Comparison of ENCODE assay signal across 14 cellular contexts in genomic region chr12:112010415-112011344, GRCh38. TPM values are rescaled to one million over a fixed set of nuclear protein-coding genes. Genes with fewer than 3 reads are reported as not detected.
DNase-seq lines count a peak whose midpoint lies in the region; ATAC-seq and TF ChIP-seq lines count a peak whose summit lies in the region.
"Had no signal": no experiment of that assay in that cellular context is flagged by ENCODE, and none has a peak within 500 bp of the region (broad histone marks: within the 10 kb centered on the region; RNA-seq: fewer than 3 reads in every experiment).

No MANE protein-coding gene starts in this region.

- peak overlapping the region; percentile 87 for H3K4me3 Mint-ChIP-seq in activated naive CD4-positive, alpha-beta T cell treated with anti-CD3 and anti-CD28 coated beads, Interleukin-2, amount 50 U/mL, for 24 hours
- peak overlapping the region; percentile 95 to 98 (median 96) for H3K4me3 Mint-ChIP-seq in brain

- H3K9me3 Mint-ChIP-seq in activated naive CD4-positive, alpha-beta T cell treated with anti-CD3 and anti-CD28 coated beads, Interleukin-2, amount 50 U/mL, for 24 hours, result peaks cover 2% of the 10 kb centered on the region
- peaks cover 0 to 4% (median 0%) of the 10 kb centered on the region in 5 experiments for H3K9me3 Mint-ChIP-seq in brain
- H3K9me3 Mint-ChIP-seq: HFFc6 had no signal

- H4K12ac ChIP-seq in trophoblast cell (ENCODE audit: low read depth, low read length), result no peak overlapping the region

- TF ChIP-seq POLR2A in spleen (IDR thresholded peaks at IDR 0.05), result no peak

- H4K20me1 ChIP-seq in PC-9 (ENCODE audit: insufficient read depth), result no peaks in the 10 kb centered on the region

- no peak overlapping the region for H2BK5ac ChIP-seq in trophoblast cell (ENCODE audit: low read depth, low read length, poor library complexity)

- H3K36me3 Mint-ChIP-seq in activated naive CD4-positive, alpha-beta T cell treated with anti-CD3 and anti-CD28 coated beads, Interleukin-2, amount 50 U/mL, for 24 hours, result peaks cover 17% of the 10 kb centered on the region
- peaks cover 29% of the 10 kb centered on the region for H3K36me3 Mint-ChIP-seq in brain

- H3K79me2 ChIP-seq in PC-9 (ENCODE audit: low read depth) (peaks cover 40% of the 10 kb centered on the region), trophoblast cell (ENCODE audit: control insufficient read depth, insufficient read depth, low read length, poor library complexity) (peaks cover 18% of the 10 kb centered on the region)

- no TSS peak for BruUV-seq in PC-9 (replicated peaks; lab: Mats Ljungman, UMichigan)

- DNase-seq in activated naive CD4-positive, alpha-beta T cell treated with anti-CD3 and anti-CD28 coated beads, Interleukin-2, amount 50 U/mL, for 16 hours, result no peak
- DNase-seq in PC-9 (no peak), spleen (peak; percentile 76), trophoblast cell (no peak), MV-4-11 (lab: John Stamatoyannopoulos, UW) (no peak)
- DNase-seq: activated CD4-positive, CD25-positive, alpha-beta regulatory T cell treated with anti-CD3 and anti-CD28 coated beads, Interleukin-2, amount 50 U/mL, for 72 hours; caudate nucleus; HFFc6; NCI-H2171 had no signal

- H3K4me3 ChIP-seq in PC-9 (peak overlapping the region; percentile 63; the same call in 1 of the 2 replicates), spleen (no peak overlapping the region), trophoblast cell (ENCODE audit: low read depth, low read length) (no peak overlapping the region)
- H3K4me3 ChIP-seq: tibial nerve had no signal

- peaks cover 52% of the 10 kb centered on the region for H3K4me1 Mint-ChIP-seq in activated naive CD4-positive, alpha-beta T cell treated with anti-CD3 and anti-CD28 coated beads, Interleukin-2, amount 50 U/mL, for 24 hours
- H3K4me1 Mint-ChIP-seq in brain, result peaks cover 52% of the 10 kb centered on the region

- no peak for ATAC-seq in HG02798 (IDR thresholded peaks at IDR 0.05; ENCODE audit: poor library complexity, unreplicated experiment)
- ATAC-seq: SK-N-SH treated with all-trans-retinoic acid at 6 μM for 48 hours had no signal

- peaks cover 2% of the 10 kb centered on the region for H3K36me3 ChIP-seq in PC-9 (ENCODE audit: low read depth)
- H3K36me3 ChIP-seq in spleen, result peaks cover 0 to 9% (median under 1%) of the 10 kb centered on the region in 6 donors
- H3K36me3 ChIP-seq in trophoblast cell (ENCODE audit: control insufficient read depth in 1 of 2, insufficient read depth in 2 of 2, low read length in 2 of 2), result no peaks in the 10 kb centered on the region

- intact Hi-C loops in PC-9 (cut with micrococcal nuclease; ENCODE audit: unreplicated experiment) (loop anchor here (5.0 kb wide), 3 partner anchors 168 to 438 kb away; partner anchors contain the start of genes MAPKAPK5 and PTPN11), spleen (cut with DNase I; ENCODE audit: low total_unique reads) (no loop called here)

- peaks cover 46% of the 10 kb centered on the region for H3F3A ChIP-seq in PC-9 (ENCODE audit: insufficient read depth, low read depth)

- H3K9ac ChIP-seq in trophoblast cell (ENCODE audit: low read length), result no peak overlapping the region

- H3K9me3 ChIP-seq in PC-9 (ENCODE audit: insufficient read depth, low read depth) (no peaks in the 10 kb centered on the region), spleen (no peaks in the 10 kb centered on the region), trophoblast cell (ENCODE audit: insufficient read depth, low read depth, low read length) (peaks cover 5% of the 10 kb centered on the region)
- H3K9me3 ChIP-seq: tibial nerve had no signal

- POLR2A ChIA-PET in PC-9 (lab: Charles Lee; ENCODE audit: unreplicated experiment), result interaction anchor here (0.6 kb wide), 1 partner anchor 1407 kb away, joined by 13 read pairs; no protein-coding TSS in a partner anchor

- no peak overlapping the region for H3K27ac ChIP-seq in PC-9
- H3K27ac ChIP-seq in spleen, result peak overlapping the region in 1 of 8 donors; percentile 97
- H3K27ac ChIP-seq in trophoblast cell (ENCODE audit: low read depth, low read length), result no peak overlapping the region

- no peak overlapping the region for H2BK12ac ChIP-seq in trophoblast cell (ENCODE audit: low read length)

- no peak overlapping the region for H3K4ac ChIP-seq in trophoblast cell (ENCODE audit: low read depth, low read length)

- H3K4me1 ChIP-seq in PC-9 (replicated peaks; ENCODE audit: insufficient read depth) (peaks cover 30% of the 10 kb centered on the region), spleen (peaks cover 18 to 72% (median 37%) of the 10 kb centered on the region in 6 donors), trophoblast cell (ENCODE audit: control insufficient read depth in 1 of 2, insufficient read depth in 2 of 2, low read length in 2 of 2) (peaks cover 5 to 13% of the 10 kb centered on the region in 2 experiments)

- no peaks in the 10 kb centered on the region for H3K9me2 ChIP-seq in PC-9 (ENCODE audit: insufficient read depth)

- CTCF ChIA-PET in PC-9 (lab: Charles Lee), result no interaction called here

- H2AFZ ChIP-seq in PC-9, result no peak overlapping the region
- H2AFZ ChIP-seq in trophoblast cell (ENCODE audit: insufficient read depth, low read length, poor library complexity), result no peak overlapping the region

- H3K79me1 ChIP-seq in trophoblast cell (ENCODE audit: low read length), result peaks cover 15% of the 10 kb centered on the region

- no peak overlapping the region for H3K14ac ChIP-seq in trophoblast cell (ENCODE audit: low read length)

- TF ChIP-seq CTCF in PC-9 (conservative IDR thresholded peaks at IDR 0.05), result no peak
- no peak for TF ChIP-seq CTCF in brain (conservative IDR thresholded peaks at IDR 0.05)
- no peak for TF ChIP-seq CTCF in spleen (IDR thresholded peaks at IDR 0.05 in 8 of 11, conservative IDR thresholded peaks at IDR 0.05 in 3 of 11)

- H3K27me3 ChIP-seq in PC-9 (ENCODE audit: insufficient read depth, low read depth) (no peaks in the 10 kb centered on the region), spleen (replicated peaks in 1 of 7) (no peaks in the 10 kb centered on the region), trophoblast cell (ENCODE audit: insufficient read depth, low read length) (no peaks in the 10 kb centered on the region)
- H3K27me3 ChIP-seq: tibial nerve had no signal

- WGBS in spleen, 5 donors, result 90 to 99% (median 95%) methylated on average over 7 to 8 of the region's 8 CpGs
- no CpG with 5 or more reads among the region's 8 CpGs for WGBS in trophoblast cell (ENCODE audit: extremely low coverage, insufficient coverage, insufficient read length)

- no peaks in the 10 kb centered on the region for H3K27me3 Mint-ChIP-seq in activated naive CD4-positive, alpha-beta T cell treated with anti-CD3 and anti-CD28 coated beads, Interleukin-2, amount 50 U/mL, for 24 hours
- H3K27me3 Mint-ChIP-seq in brain, result peaks cover 11% of the 10 kb centered on the region

- peak overlapping the region; percentile 97 for H3K4me2 ChIP-seq in PC-9
- H3K4me2 ChIP-seq in trophoblast cell (ENCODE audit: low read length), result no peak overlapping the region

- no peak overlapping the region for H4K91ac ChIP-seq in trophoblast cell (ENCODE audit: low read depth, low read length)

- H2BK120ac ChIP-seq in trophoblast cell (ENCODE audit: insufficient read depth, low read length, poor library complexity), result no peak overlapping the region

- H3K18ac ChIP-seq in trophoblast cell (ENCODE audit: low read length), result no peak overlapping the region

- H3K27ac Mint-ChIP-seq in activated naive CD4-positive, alpha-beta T cell treated with anti-CD3 and anti-CD28 coated beads, Interleukin-2, amount 50 U/mL, for 24 hours, result peak overlapping the region; percentile 99
- peak overlapping the region; percentile 35 to 100 (median 99) for H3K27ac Mint-ChIP-seq in brain

- H4K8ac ChIP-seq in trophoblast cell (ENCODE audit: low read depth, low read length), result no peak overlapping the region

- no peak overlapping the region for H3K23ac ChIP-seq in trophoblast cell (ENCODE audit: low read length)

- H2AK5ac ChIP-seq in trophoblast cell (ENCODE audit: low read length), result no peak overlapping the region

RNA-seq across cellular contexts. Expression of gene TMEM116, which starts 2.3 kb away (rescaled TPM):
- total RNA-seq in PC-9 (2021), result 21.9 and 23.4 TPM in 2 replicates
- 18.3 TPM for polyA plus RNA-seq in brain (ENCODE audit: insufficient read depth, low read depth, low replicate concordance)
- total RNA-seq in spleen, result 10 to 100 TPM in 5 of 7 donors, 1 to 10 TPM in 2; 7.5 to 15.2 (median 11.4) TPM
- polyA plus RNA-seq in spleen, result 1 to 10 TPM; 5.4 to 6.2 (median 6.2) TPM
- polyA plus RNA-seq in trophoblast cell (2013), result 6.0 and 6.2 TPM in 2 replicates

RNA-seq across cellular contexts. Expression of gene ERP29, which starts 2.5 kb away (rescaled TPM):
- total RNA-seq in PC-9 (2021), result 131 and 154 TPM in 2 replicates
- 127 TPM for polyA plus RNA-seq in brain (ENCODE audit: insufficient read depth, low read depth, low replicate concordance)
- total RNA-seq in spleen, result 100 to 1,000 TPM in 2 of 7 donors, 10 to 100 TPM in 5; 64.4 to 114 (median 82.7) TPM
- polyA plus RNA-seq in spleen, result 100 to 1,000 TPM; 142 to 196 (median 163) TPM
- 141 and 146 TPM in 2 replicates for polyA plus RNA-seq in trophoblast cell (2013)
